ENCODE assay signal across 9 cellular contexts in genomic region chr16:51431517-51432241, GRCh38.
DNase-seq lines count a peak whose midpoint lies in the region; ATAC-seq and TF ChIP-seq lines count a peak whose summit lies in the region.
"Had no signal": no experiment of that assay in that cellular context is flagged by ENCODE, and none has a peak within 500 bp of the region (broad histone marks: within the 10 kb centered on the region; RNA-seq: fewer than 3 reads in every experiment).

No MANE protein-coding gene starts in this region.

- H3K4me3 Mint-ChIP-seq in brain = peak overlapping the region in 1 of 5 experiments; percentile 5
- H3K4me3 Mint-ChIP-seq in activated T-helper 2 cell treated with anti-CD3 and anti-CD28 coated beads, Interferon-gamma antibody, Interleukin-2, Interleukin-4, amounts not matched to agents 10 μg/mL and 5 μg/mL and 100 μg/mL, durations not matched to agents 14 hours and 24 hours and 36 hours (ENCODE audit: low read depth) = no peak overlapping the region
- H3K4me3 Mint-ChIP-seq: neural crest cell had no signal

- H3K27ac ChIP-seq in right lobe of liver = peak overlapping the region in 1 of 3 donors; percentile 36

- no peak overlapping the region for H3K4me3 ChIP-seq in MG63
- no peak overlapping the region for H3K4me3 ChIP-seq in right lobe of liver

- DNase-seq in AG09319 (ENCODE audit: extremely low read depth, low read depth) (peak; percentile 93), MG63 (peak; percentile 92), right lobe of liver (peak in 1 of 3 donors; percentile 38), ecto neural progenitor cell (ENCODE audit: low spot score) (no peak)
- no peak for DNase-seq in activated T-helper 2 cell treated with anti-CD3 and anti-CD28 coated beads, Interferon-gamma antibody, Interleukin-2, Interleukin-4, amounts not matched to agents 10 μg/mL and 5 μg/mL and 100 μg/mL, durations not matched to agents 14 hours and 24 hours and 36 hours (ENCODE audit: low spot score)

- no peak for TF ChIP-seq POLR2A in right lobe of liver (IDR thresholded peaks at IDR 0.05)

- no peaks in the 10 kb centered on the region for H3K27me3 ChIP-seq in MG63
- no peaks in the 10 kb centered on the region for H3K27me3 ChIP-seq in right lobe of liver

- H3K9me3 ChIP-seq in MG63 (no peaks in the 10 kb centered on the region), right lobe of liver (no peaks in the 10 kb centered on the region)

- TF ChIP-seq CTCF in AG09319 (IDR thresholded peaks at IDR 0.05; ENCODE audit: low read depth, low read length) = no peak
- no peak for TF ChIP-seq CTCF in brain (conservative IDR thresholded peaks at IDR 0.05)
- no peak for TF ChIP-seq CTCF in right lobe of liver (IDR thresholded peaks at IDR 0.05)

- H3K36me3 Mint-ChIP-seq in brain = no peaks in the 10 kb centered on the region
- no peaks in the 10 kb centered on the region for H3K36me3 Mint-ChIP-seq in activated T-helper 2 cell treated with anti-CD3 and anti-CD28 coated beads, Interferon-gamma antibody, Interleukin-2, Interleukin-4, amounts not matched to agents 10 μg/mL and 5 μg/mL and 100 μg/mL, durations not matched to agents 14 hours and 24 hours and 36 hours (ENCODE audit: low read depth)

- peaks cover 0 to 40% (median 5%) of the 10 kb centered on the region in 4 donors for H3K4me1 ChIP-seq in right lobe of liver

- no peaks in the 10 kb centered on the region for H3K36me3 ChIP-seq in MG63
- no peaks in the 10 kb centered on the region for H3K36me3 ChIP-seq in right lobe of liver

- peaks cover 32% of the 10 kb centered on the region for H3K4me1 Mint-ChIP-seq in brain
- no peaks in the 10 kb centered on the region for H3K4me1 Mint-ChIP-seq in activated T-helper 2 cell treated with anti-CD3 and anti-CD28 coated beads, Interferon-gamma antibody, Interleukin-2, Interleukin-4, amounts not matched to agents 10 μg/mL and 5 μg/mL and 100 μg/mL, durations not matched to agents 14 hours and 24 hours and 36 hours (ENCODE audit: low read depth)

- 34% methylated on average over 8 of the region's 9 CpGs for WGBS in right lobe of liver (ENCODE audit: insufficient coverage, low coverage, low lambda C conversion rate, missing lambda C conversion rate)

- peaks cover 0 to 13% (median 2%) of the 10 kb centered on the region in 5 experiments for H3K9me3 Mint-ChIP-seq in brain
- peaks cover 21% of the 10 kb centered on the region for H3K9me3 Mint-ChIP-seq in activated T-helper 2 cell treated with anti-CD3 and anti-CD28 coated beads, Interferon-gamma antibody, Interleukin-2, Interleukin-4, amounts not matched to agents 10 μg/mL and 5 μg/mL and 100 μg/mL, durations not matched to agents 14 hours and 24 hours and 36 hours

- peak overlapping the region in 3 of 5 experiments; percentile 62 to 71 (median 71) for H3K27ac Mint-ChIP-seq in brain
- H3K27ac Mint-ChIP-seq in activated T-helper 2 cell treated with anti-CD3 and anti-CD28 coated beads, Interferon-gamma antibody, Interleukin-2, Interleukin-4, amounts not matched to agents 10 μg/mL and 5 μg/mL and 100 μg/mL, durations not matched to agents 14 hours and 24 hours and 36 hours = no peak overlapping the region

- intact Hi-C loops in right lobe of liver (cut with DNase I) = no loop called here
- intact Hi-C loops in activated T-helper 2 cell treated with anti-CD3 and anti-CD28 coated beads, Interferon-gamma antibody, Interleukin-2, Interleukin-4, amounts not matched to agents 10 μg/mL and 5 μg/mL and 100 μg/mL, durations not matched to agents 14 hours and 24 hours and 36 hours (cut with micrococcal nuclease) = no loop called here

- H3K27me3 Mint-ChIP-seq in brain = peaks cover 5% of the 10 kb centered on the region
- no peaks in the 10 kb centered on the region for H3K27me3 Mint-ChIP-seq in activated T-helper 2 cell treated with anti-CD3 and anti-CD28 coated beads, Interferon-gamma antibody, Interleukin-2, Interleukin-4, amounts not matched to agents 10 μg/mL and 5 μg/mL and 100 μg/mL, durations not matched to agents 14 hours and 24 hours and 36 hours (ENCODE audit: low read depth)

- peak in 3 of 4 donors; percentile 23 to 77 (median 42) for ATAC-seq in right lobe of liver
- no peak for ATAC-seq in HG03175 (IDR thresholded peaks at IDR 0.05; ENCODE audit: unreplicated experiment)
- no peak for ATAC-seq in GM19035 (IDR thresholded peaks at IDR 0.05; ENCODE audit: unreplicated experiment)

Comparison
In these comparisons a context has a peak if more than half of its experiments do, and no peak if none do; other contexts are left out.
1. DNase-seq: peak in AG09319 (single experiment) and MG63 (single experiment); none in activated T-helper 2 cell treated with anti-CD3 and anti-CD28 coated beads, Interferon-gamma antibody, Interleukin-2, Interleukin-4, amounts not matched to agents 10 μg/mL and 5 μg/mL and 100 μg/mL, durations not matched to agents 14 hours and 24 hours and 36 hours (single experiment) and ecto neural progenitor cell (single experiment).
2. ATAC-seq: peak in right lobe of liver (3 of 4); none in HG03175 (single experiment) and GM19035 (single experiment).